16 cellular contexts compared by ENCODE assay signal in the genomic region with DNA sequence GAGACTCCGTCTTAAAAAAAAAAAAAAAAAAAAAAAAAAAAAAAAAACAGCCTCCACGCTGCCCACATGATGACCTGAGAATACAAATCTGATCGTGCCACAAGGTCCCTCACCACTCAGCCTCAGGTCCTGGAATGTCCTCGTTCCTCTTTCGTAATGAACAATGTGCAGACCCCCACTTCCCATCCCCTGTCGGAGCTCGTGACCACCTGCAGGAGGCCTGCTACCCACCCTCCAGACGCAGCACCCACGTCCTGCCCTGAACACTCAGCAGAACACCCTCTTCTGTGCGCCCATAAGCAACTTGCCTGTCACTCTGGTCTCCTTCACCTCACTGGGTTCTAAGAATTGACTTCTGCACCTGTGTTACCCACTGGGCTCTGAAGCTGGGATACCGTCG.
"Had no signal": no experiment of that assay in that cellular context is flagged by ENCODE, and none has a peak within 500 bp of the region (broad histone marks: within the 10 kb centered on the region; RNA-seq: fewer than 3 reads in every experiment).

No MANE protein-coding gene starts in this region.

- H3K27me3 Mint-ChIP-seq: activated CD4-positive, alpha-beta T cell treated with anti-CD3 and anti-CD28 coated beads for 36 hours; stimulated activated naive CD8-positive, alpha-beta T cell treated with anti-CD3 and anti-CD28 coated beads, Interleukin-15, amount 100 ng/mL, for 72 hours had no signal

- ATAC-seq: activated CD4-positive, alpha-beta T cell treated with anti-CD3 and anti-CD28 coated beads for 36 hours; gastrocnemius medialis; left ventricle myocardium superior; stimulated activated naive CD8-positive, alpha-beta T cell treated with anti-CD3 and anti-CD28 coated beads, Interleukin-15, amount 100 ng/mL, for 72 hours had no signal

- H3K27ac Mint-ChIP-seq: activated CD4-positive, alpha-beta T cell treated with anti-CD3 and anti-CD28 coated beads for 36 hours; activated naive CD4-positive, alpha-beta T cell treated with anti-CD3 and anti-CD28 coated beads for 36 hours; stimulated activated naive CD8-positive, alpha-beta T cell treated with anti-CD3 and anti-CD28 coated beads, Interleukin-15, amount 100 ng/mL, for 72 hours had no signal

- H3K4me3 Mint-ChIP-seq: activated CD4-positive, alpha-beta T cell treated with anti-CD3 and anti-CD28 coated beads for 36 hours; activated naive CD4-positive, alpha-beta T cell treated with anti-CD3 and anti-CD28 coated beads for 36 hours; stimulated activated naive CD8-positive, alpha-beta T cell treated with anti-CD3 and anti-CD28 coated beads, Interleukin-15, amount 100 ng/mL, for 72 hours had no signal

- FAIRE-seq: kidney, urothelium cell line had no signal

- DNase-seq: activated CD4-positive, alpha-beta T cell treated with anti-CD3 and anti-CD28 coated beads for 36 hours; activated CD8-positive, alpha-beta memory T cell treated with anti-CD3 and anti-CD28 coated beads for 24 hours; activated naive CD4-positive, alpha-beta T cell treated with anti-CD3 and anti-CD28 coated beads for 36 hours; central memory CD4-positive, alpha-beta T cell; cortex of kidney; effector memory CD4-positive, alpha-beta T cell; gastrocnemius medialis; kidney; left ventricle myocardium superior; midbrain; retina; stimulated activated CD4-positive, alpha-beta T cell treated with anti-CD3 and anti-CD28 coated beads, Interleukin-4, amount 100 ng/mL, for 1 hour; stimulated activated CD8-positive, alpha-beta memory T cell treated with anti-CD3 and anti-CD28 coated beads, Interleukin-4, amount 100 ng/mL, for 48 hours; stimulated activated naive CD8-positive, alpha-beta T cell treated with anti-CD3 and anti-CD28 coated beads, Interleukin-15, amount 100 ng/mL, for 72 hours; T1000 had no signal
